1 cellular context compared by ENCODE assay signal in the genomic region with DNA sequence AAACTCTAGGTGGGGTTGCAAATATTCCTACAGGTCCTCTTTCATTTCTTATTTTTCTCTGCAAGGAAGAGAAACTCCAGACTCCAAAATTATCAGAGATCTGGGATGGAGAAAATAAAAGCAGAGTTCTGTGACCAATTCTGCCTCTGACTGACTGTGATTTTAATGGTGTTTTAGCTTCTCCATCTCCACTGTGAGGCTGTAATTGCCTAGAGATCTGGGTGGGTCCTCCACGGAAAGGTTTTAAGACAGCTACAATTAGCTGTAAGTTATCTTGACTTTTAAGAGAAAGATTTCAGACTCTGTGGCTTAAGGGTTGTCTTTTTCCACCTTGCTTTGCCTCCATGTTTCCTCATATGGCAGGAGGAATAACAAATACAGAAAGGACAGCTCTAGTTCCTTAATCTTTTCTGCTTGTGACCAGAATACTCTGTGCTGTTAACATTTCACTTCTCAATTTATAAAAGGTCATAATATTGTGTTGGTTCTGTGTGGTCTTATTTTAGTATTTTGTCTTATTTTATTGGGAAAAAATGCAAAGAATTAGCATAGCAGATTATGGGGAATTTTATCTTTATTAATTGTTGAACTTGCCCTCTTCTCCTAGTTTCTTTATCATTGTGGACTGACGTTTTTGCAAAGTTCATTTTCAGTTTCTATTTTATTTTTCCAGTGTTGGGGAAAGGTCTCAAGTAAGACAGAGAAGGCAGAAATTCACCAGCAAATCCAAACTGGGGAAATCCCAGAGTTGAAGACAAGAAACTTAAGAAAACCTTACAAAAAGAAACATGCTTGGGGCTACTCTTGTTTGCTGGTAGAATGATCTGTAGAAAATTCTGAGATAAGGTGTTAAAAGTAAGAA.
TF ChIP-seq lines count a peak whose summit lies in the region.

No MANE protein-coding gene starts in this region.

TF ChIP-seq in HepG2, 621 proteins besides CTCF, POLR2A, EP300 and RAD21 (continued from another document):
- TF ChIP-seq, protein P1, sequence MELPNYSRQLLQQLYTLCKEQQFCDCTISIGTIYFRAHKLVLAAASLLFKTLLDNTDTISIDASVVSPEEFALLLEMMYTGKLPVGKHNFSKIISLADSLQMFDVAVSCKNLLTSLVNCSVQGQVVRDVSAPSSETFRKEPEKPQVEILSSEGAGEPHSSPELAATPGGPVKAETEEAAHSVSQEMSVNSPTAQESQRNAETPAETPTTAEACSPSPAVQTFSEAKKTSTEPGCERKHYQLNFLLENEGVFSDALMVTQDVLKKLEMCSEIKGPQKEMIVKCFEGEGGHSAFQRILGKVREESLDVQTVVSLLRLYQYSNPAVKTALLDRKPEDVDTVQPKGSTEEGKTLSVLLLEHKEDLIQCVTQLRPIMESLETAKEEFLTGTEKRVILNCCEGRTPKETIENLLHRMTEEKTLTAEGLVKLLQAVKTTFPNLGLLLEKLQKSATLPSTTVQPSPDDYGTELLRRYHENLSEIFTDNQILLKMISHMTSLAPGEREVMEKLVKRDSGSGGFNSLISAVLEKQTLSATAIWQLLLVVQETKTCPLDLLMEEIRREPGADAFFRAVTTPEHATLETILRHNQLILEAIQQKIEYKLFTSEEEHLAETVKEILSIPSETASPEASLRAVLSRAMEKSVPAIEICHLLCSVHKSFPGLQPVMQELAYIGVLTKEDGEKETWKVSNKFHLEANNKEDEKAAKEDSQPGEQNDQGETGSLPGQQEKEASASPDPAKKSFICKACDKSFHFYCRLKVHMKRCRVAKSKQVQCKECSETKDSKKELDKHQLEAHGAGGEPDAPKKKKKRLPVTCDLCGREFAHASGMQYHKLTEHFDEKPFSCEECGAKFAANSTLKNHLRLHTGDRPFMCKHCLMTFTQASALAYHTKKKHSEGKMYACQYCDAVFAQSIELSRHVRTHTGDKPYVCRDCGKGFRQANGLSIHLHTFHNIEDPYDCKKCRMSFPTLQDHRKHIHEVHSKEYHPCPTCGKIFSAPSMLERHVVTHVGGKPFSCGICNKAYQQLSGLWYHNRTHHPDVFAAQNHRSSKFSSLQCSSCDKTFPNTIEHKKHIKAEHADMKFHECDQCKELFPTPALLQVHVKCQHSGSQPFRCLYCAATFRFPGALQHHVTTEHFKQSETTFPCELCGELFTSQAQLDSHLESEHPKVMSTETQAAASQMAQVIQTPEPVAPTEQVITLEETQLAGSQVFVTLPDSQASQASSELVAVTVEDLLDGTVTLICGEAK (IDR thresholded peaks at IDR 0.05) = no peak
- TF ChIP-seq, protein P1 (CRISPR knock-in tag; IDR thresholded peaks at IDR 0.05) = no peak
- no peak for TF ChIP-seq ZNF816 (CRISPR knock-in tag; IDR thresholded peaks at IDR 0.05; ENCODE audit: borderline replicate concordance)
- no peak for TF ChIP-seq ZNF746 (CRISPR knock-in tag; IDR thresholded peaks at IDR 0.05)
- TF ChIP-seq, protein P2, sequence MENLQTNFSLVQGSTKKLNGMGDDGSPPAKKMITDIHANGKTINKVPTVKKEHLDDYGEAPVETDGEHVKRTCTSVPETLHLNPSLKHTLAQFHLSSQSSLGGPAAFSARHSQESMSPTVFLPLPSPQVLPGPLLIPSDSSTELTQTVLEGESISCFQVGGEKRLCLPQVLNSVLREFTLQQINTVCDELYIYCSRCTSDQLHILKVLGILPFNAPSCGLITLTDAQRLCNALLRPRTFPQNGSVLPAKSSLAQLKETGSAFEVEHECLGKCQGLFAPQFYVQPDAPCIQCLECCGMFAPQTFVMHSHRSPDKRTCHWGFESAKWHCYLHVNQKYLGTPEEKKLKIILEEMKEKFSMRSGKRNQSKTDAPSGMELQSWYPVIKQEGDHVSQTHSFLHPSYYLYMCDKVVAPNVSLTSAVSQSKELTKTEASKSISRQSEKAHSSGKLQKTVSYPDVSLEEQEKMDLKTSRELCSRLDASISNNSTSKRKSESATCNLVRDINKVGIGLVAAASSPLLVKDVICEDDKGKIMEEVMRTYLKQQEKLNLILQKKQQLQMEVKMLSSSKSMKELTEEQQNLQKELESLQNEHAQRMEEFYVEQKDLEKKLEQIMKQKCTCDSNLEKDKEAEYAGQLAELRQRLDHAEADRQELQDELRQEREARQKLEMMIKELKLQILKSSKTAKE (CRISPR knock-in tag; IDR thresholded peaks at IDR 0.05; ENCODE audit: borderline replicate concordance) = no peak
- no peak for TF ChIP-seq GTF2F1 (IDR thresholded peaks at IDR 0.05; ENCODE audit: low read length)
- TF ChIP-seq, protein P3, sequence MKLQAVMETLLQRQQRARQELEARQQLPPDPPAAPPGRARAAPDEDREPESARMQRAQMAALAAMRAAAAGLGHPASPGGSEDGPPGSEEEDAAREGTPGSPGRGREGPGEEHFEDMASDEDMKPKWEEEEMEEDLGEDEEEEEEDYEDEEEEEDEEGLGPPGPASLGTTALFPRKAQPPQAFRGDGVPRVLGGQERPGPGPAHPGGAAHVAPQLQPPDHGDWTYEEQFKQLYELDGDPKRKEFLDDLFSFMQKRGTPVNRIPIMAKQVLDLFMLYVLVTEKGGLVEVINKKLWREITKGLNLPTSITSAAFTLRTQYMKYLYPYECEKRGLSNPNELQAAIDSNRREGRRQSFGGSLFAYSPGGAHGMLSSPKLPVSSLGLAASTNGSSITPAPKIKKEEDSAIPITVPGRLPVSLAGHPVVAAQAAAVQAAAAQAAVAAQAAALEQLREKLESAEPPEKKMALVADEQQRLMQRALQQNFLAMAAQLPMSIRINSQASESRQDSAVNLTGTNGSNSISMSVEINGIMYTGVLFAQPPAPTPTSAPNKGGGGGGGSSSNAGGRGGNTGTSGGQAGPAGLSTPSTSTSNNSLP (IDR thresholded peaks at IDR 0.05; ENCODE audit: low read depth, low read length) = no peak
